ENCODE assay signal across 6 cellular contexts in the genomic region with DNA sequence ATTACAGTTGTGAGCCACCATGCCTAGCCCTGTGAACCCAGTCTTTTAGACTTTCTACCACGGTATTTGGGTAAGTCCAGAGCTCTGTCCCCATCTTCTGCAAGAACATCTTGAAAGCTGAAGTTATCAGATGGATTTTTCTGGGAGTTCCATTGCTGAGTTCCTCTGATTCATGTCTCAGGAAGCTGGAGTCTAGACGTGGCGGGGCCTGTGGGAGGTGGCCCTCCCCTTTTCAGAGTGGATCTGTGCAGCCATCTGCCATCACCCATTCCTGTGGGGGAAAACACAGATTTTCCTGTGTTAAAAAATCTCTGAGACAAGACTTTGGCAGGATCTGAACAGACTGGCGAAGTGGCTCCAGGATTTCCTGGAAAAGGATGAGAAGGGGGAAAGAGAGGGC.
DNase-seq lines count a peak whose midpoint lies in the region; ATAC-seq and TF ChIP-seq lines count a peak whose summit lies in the region.
"Not testable (repeated sequence)": the region's sequence is repeated elsewhere in the genome, so short reads cannot be mapped to it uniquely, and the experiment has no call there.

No MANE protein-coding gene starts in this region.

- H3K9me3 ChIP-seq in IMR-90 (ENCODE audit: control insufficient read depth, insufficient read depth, low read length); WERI-Rb-1 (ENCODE audit: severe bottlenecking): not testable (repeated sequence)

- dilution Hi-C loops in IMR-90 (cut with HindIII; ENCODE audit: low sequenced_read_pairs, unreplicated experiment), result not testable (repeated sequence)

- H3K36me3 ChIP-seq in IMR-90 (ENCODE audit: control insufficient read depth, insufficient read depth, low read length); WERI-Rb-1: not testable (repeated sequence)

- not testable (repeated sequence) for H4K8ac ChIP-seq in IMR-90 (ENCODE audit: low read depth in 2 of 2, low read length in 2 of 2)

- not testable (repeated sequence) for H3K36me3 Mint-ChIP-seq in HFFc6 (ENCODE audit: low read depth); endothelial cell (ENCODE audit: low read depth, unreplicated experiment)

- not testable (repeated sequence) for H2BK120ac ChIP-seq in IMR-90 (ENCODE audit: low read depth, low read length)

- not testable (repeated sequence) for H4K5ac ChIP-seq in IMR-90 (ENCODE audit: low read depth, low read length)

- not testable (repeated sequence) for H4K20me1 ChIP-seq in IMR-90 (ENCODE audit: insufficient read depth, low read length)

- H3K9me3 Mint-ChIP-seq in HFFc6; endothelial cell (ENCODE audit: unreplicated experiment): not testable (repeated sequence)

- not testable (repeated sequence) for H3K27me3 ChIP-seq in IMR-90 (ENCODE audit: control insufficient read depth, insufficient read depth, low read length); WERI-Rb-1 (ENCODE audit: insufficient read depth, low read depth, severe bottlenecking); dorsolateral prefrontal cortex

- not testable (repeated sequence) for H3K9ac ChIP-seq in IMR-90 (ENCODE audit: low read depth, low read length)

- CTCF ChIA-PET in IMR-90 (lab: Yijun Ruan, JAX), result not testable (repeated sequence)

- BruUV-seq in IMR-90 (replicated peaks; lab: Mats Ljungman, UMichigan), result not testable (repeated sequence)

- H3K9me1 ChIP-seq in IMR-90 (ENCODE audit: insufficient read depth, low read length), result not testable (repeated sequence)

- peak; percentile 50 for DNase-seq in HFFc6
- not testable (repeated sequence) for DNase-seq in IMR-90
- peak; percentile 37 for DNase-seq in WERI-Rb-1
- DNase-seq in dorsolateral prefrontal cortex, result peak in 7 of 10 donors; percentile 10 to 67 (median 53)
- DNase-seq in endothelial cell (ENCODE audit: low spot score), result peak; percentile 11
- DNase-seq in posterior cingulate gyrus, result peak in 8 of 10 donors; percentile 14 to 92 (median 49)

- H2AK5ac ChIP-seq in IMR-90 (ENCODE audit: low read depth, low read length), result not testable (repeated sequence)

- not testable (repeated sequence) for H3K27ac Mint-ChIP-seq in HFFc6; endothelial cell (ENCODE audit: unreplicated experiment)

- not testable (repeated sequence) for H3K4me1 Mint-ChIP-seq in HFFc6 (ENCODE audit: low read depth); endothelial cell (ENCODE audit: unreplicated experiment)

- WGBS in IMR-90 (ENCODE audit: extremely low coverage in 2 of 2, insufficient read length in 1 of 2), 2 experiments, result no CpG with 5 or more reads among the region's 4 CpGs

- in situ Hi-C loops in IMR-90 (cut with MboI; ENCODE audit: low sequenced_read_pairs), result not testable (repeated sequence)

- not testable (repeated sequence) for H3K14ac ChIP-seq in IMR-90 (replicated peaks; ENCODE audit: low read depth, low read length)

- not testable (repeated sequence) for TF ChIP-seq CTCF in HFFc6 (IDR thresholded peaks at IDR 0.05); IMR-90 (conservative IDR thresholded peaks at IDR 0.05; ENCODE audit: low read depth, low read length); WERI-Rb-1 (IDR thresholded peaks at IDR 0.05; ENCODE audit: low read depth, low read length); dorsolateral prefrontal cortex (IDR thresholded peaks at IDR 0.05 in 54 of 56, conservative IDR thresholded peaks at IDR 0.05 in 2 of 56; ENCODE audit: low read depth in 1 of 56, partially characterized antibody in 56 of 56); endothelial cell (IDR thresholded peaks at IDR 0.05; ENCODE audit: unreplicated experiment)

- not testable (repeated sequence) for H3K27ac ChIP-seq in IMR-90 (ENCODE audit: insufficient read depth, low read length); WERI-Rb-1; dorsolateral prefrontal cortex

- POLR2A ChIA-PET in IMR-90 (lab: Charles Lee; ENCODE audit: unreplicated experiment), result not testable (repeated sequence)

- not testable (repeated sequence) for TF ChIP-seq POLR2A in IMR-90 (IDR thresholded peaks at IDR 0.05; ENCODE audit: low read depth, low read length)

- not testable (repeated sequence) for H2BK20ac ChIP-seq in IMR-90 (ENCODE audit: low read depth, low read length)

- not testable (repeated sequence) for H3K4me3 Mint-ChIP-seq in HFFc6; endothelial cell (ENCODE audit: unreplicated experiment)

- not testable (repeated sequence) for H3K4me3 ChIP-seq in IMR-90 (ENCODE audit: insufficient read depth, low read depth, low read length); WERI-Rb-1 (ENCODE audit: low read depth, low read length); dorsolateral prefrontal cortex

- ATAC-seq in IMR-90 (ENCODE audit: low read depth), result peak; percentile 70

- not testable (repeated sequence) for H3K27me3 Mint-ChIP-seq in HFFc6 (ENCODE audit: insufficient read depth); endothelial cell (ENCODE audit: unreplicated experiment)

- not testable (repeated sequence) for H3K18ac ChIP-seq in IMR-90 (ENCODE audit: low read depth, low read length)

- H2AK9ac ChIP-seq in IMR-90 (replicated peaks; ENCODE audit: low read depth, low read length, poor library complexity), result not testable (repeated sequence)

- not testable (repeated sequence) for H3K79me1 ChIP-seq in IMR-90 (ENCODE audit: low read depth in 1 of 2, low read length in 2 of 2)

- not testable (repeated sequence) for H2BK15ac ChIP-seq in IMR-90 (ENCODE audit: low read depth, low read length)

- H2BK5ac ChIP-seq in IMR-90 (ENCODE audit: low read depth, low read length, poor library complexity, severe bottlenecking), result not testable (repeated sequence)

- H3K4me1 ChIP-seq in IMR-90 (ENCODE audit: control insufficient read depth, insufficient read depth, low read length), result not testable (repeated sequence)

- H3K56ac ChIP-seq in IMR-90 (ENCODE audit: extremely low read depth, insufficient read depth, low read length), result not testable (repeated sequence)

- not testable (repeated sequence) for H3K4me2 ChIP-seq in IMR-90 (ENCODE audit: low read depth, low read length)

- not testable (repeated sequence) for H3K4ac ChIP-seq in IMR-90 (ENCODE audit: low read depth, low read length)

- not testable (repeated sequence) for TF ChIP-seq RAD21 in IMR-90 (IDR thresholded peaks at IDR 0.05; ENCODE audit: low read length)

- not testable (repeated sequence) for H2AFZ ChIP-seq in IMR-90 (replicated peaks; ENCODE audit: low read length, poor library complexity)

- intact Hi-C loops in IMR-90 (cut with micrococcal nuclease); dorsolateral prefrontal cortex (cut with DNase I); posterior cingulate gyrus (cut with DNase I): not testable (repeated sequence)

- not testable (repeated sequence) for H3K23ac ChIP-seq in IMR-90 (ENCODE audit: low read depth, low read length)

- H4K91ac ChIP-seq in IMR-90 (ENCODE audit: insufficient read depth, low read depth, low read length), result not testable (repeated sequence)
